1 cellular context compared by ENCODE assay signal in genomic region chr5:140109050-140109817, GRCh38.
A peak's percentile ranks its signal among the peaks of the same experiment; 100 is the strongest.
TF ChIP-seq lines count a peak whose summit lies in the region.

No MANE protein-coding gene starts in this region.

TF ChIP-seq in H1, 55 proteins besides CTCF, POLR2A, EP300 and RAD21:
- TF ChIP-seq TEAD4 (IDR thresholded peaks at IDR 0.05; ENCODE audit: low read depth, low read length) (no peak), TBP (IDR thresholded peaks at IDR 0.05; ENCODE audit: low read depth, low read length) (no peak), RNF2 (IDR thresholded peaks at IDR 0.05; ENCODE audit: borderline replicate concordance, low read depth, low read length, missing control alignments, poor library complexity, severe bottlenecking) (peak; percentile 97), RFX5 (IDR thresholded peaks at IDR 0.05; ENCODE audit: borderline replicate concordance, low read depth, low read length) (no peak), SIN3A (conservative IDR thresholded peaks at IDR 0.05 in 1 of 2, IDR thresholded peaks at IDR 0.05 in 1 of 2; ENCODE audit: low read depth in 1 of 2, low read length in 2 of 2) (0 out of 4 replicates have a peak, but pooled peaks of 1 of the 2 experiments have one; percentile 53), EZH2 (IDR thresholded peaks at IDR 0.05; ENCODE audit: low read depth, low read length, severe bottlenecking) (peak; percentile 75), ZNF274 (IDR thresholded peaks at IDR 0.05; ENCODE audit: borderline replicate concordance, extremely low read depth, low read length) (no peak), CBX8 (IDR thresholded peaks at IDR 0.05; ENCODE audit: borderline replicate concordance, low read depth, low read length) (peak; percentile 94; the same call in 1 of the 2 replicates), KDM4A (IDR thresholded peaks at IDR 0.05; ENCODE audit: low read depth, low read length, severe bottlenecking) (no peak), SUZ12 (IDR thresholded peaks at IDR 0.05; ENCODE audit: low read length) (peak; percentile 64), SP1 (IDR thresholded peaks at IDR 0.05; ENCODE audit: low read depth, low read length) (0 out of 2 replicates have a peak, but pooled peaks have one; percentile 25), RBBP5 (IDR thresholded peaks at IDR 0.05; ENCODE audit: borderline replicate concordance, low read depth, low read length) (no peak), SP2 (IDR thresholded peaks at IDR 0.05; ENCODE audit: low read length) (no peak)
